8 cellular contexts compared by ENCODE assay signal in the genomic region with DNA sequence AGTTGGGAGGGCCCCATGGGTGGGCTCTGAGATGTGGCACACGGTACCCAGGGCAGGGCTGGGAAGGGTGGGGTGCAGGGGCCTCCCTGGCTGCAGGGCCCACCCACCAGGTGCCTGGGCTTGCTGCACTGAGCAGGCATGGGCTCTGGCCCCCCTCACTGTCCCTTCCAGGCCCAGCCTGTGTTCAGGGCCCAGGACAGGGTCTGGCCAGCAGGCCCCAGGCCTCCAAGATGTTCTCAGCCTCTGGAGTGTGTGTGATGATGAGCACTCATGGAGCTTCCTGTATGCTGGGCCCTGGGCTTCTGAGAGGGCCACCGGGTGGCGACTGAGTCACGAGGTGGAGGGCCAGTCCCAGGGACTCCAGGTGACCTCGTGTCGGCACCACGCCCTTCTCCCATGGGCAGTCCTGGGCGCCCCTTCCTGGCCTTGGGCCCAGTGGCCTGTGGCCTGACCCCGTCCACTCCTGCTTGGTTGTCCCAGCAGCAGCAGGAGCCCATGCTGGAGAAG. TPM values are rescaled to one million over a fixed set of nuclear protein-coding genes. Genes with fewer than 3 reads are reported as not detected.
DNase-seq lines count a peak whose midpoint lies in the region; ATAC-seq and TF ChIP-seq lines count a peak whose summit lies in the region.

No MANE protein-coding gene starts in this region.

- H3K36me3 ChIP-seq in smooth muscle cell (ENCODE audit: low read depth), result no peaks in the 10 kb centered on the region

- peak overlapping the region; percentile 88 for H3K4me2 ChIP-seq in smooth muscle cell

- TF ChIP-seq CTCF in AG04449 (IDR thresholded peaks at IDR 0.05; ENCODE audit: insufficient read depth, low read length, missing control alignments) (no peak), VCaP (conservative IDR thresholded peaks at IDR 0.05) (no peak), foreskin fibroblast (IDR thresholded peaks at IDR 0.05; ENCODE audit: low read depth, low read length) (no peak), smooth muscle cell (IDR thresholded peaks at IDR 0.05; ENCODE audit: borderline replicate concordance, insufficient read depth, poor library complexity, severe bottlenecking) (no peak)

- peak overlapping the region; percentile 55 for H3K4me3 ChIP-seq in AG04449 (ENCODE audit: low read depth, low read length)
- peak overlapping the region; percentile 55 to 60 for H3K4me3 ChIP-seq in foreskin fibroblast (ENCODE audit: low read depth in 1 of 2, low read length in 2 of 2)
- H3K4me3 ChIP-seq in smooth muscle cell, result peak overlapping the region; percentile 61

- H2AFZ ChIP-seq in smooth muscle cell (ENCODE audit: low read depth), result no peak overlapping the region

- H3F3A ChIP-seq in smooth muscle cell (ENCODE audit: low read depth), result no peaks in the 10 kb centered on the region

- peak overlapping the region; percentile 43 for H3K9ac ChIP-seq in smooth muscle cell (ENCODE audit: low read depth)

- 78% methylated on average over 8 of the region's 9 CpGs for WGBS in smooth muscle cell (ENCODE audit: low lambda C conversion rate)

- CTCF ChIA-PET in AG04449 (lab: Yijun Ruan, JAX), result interaction anchor here (2.1 kb wide), 1 partner anchor 50 kb away, joined by 6 read pairs; no protein-coding TSS in a partner anchor

- H4K20me1 ChIP-seq in smooth muscle cell (ENCODE audit: low read depth), result no peaks in the 10 kb centered on the region

- POLR2A ChIA-PET in AG04449 (lab: Yijun Ruan, JAX), result no interaction called here

- H3K4me1 ChIP-seq in smooth muscle cell (ENCODE audit: low read depth), result peaks cover 40% of the 10 kb centered on the region

- H3K27me3 ChIP-seq in smooth muscle cell (ENCODE audit: low read depth), result no peaks in the 10 kb centered on the region

- DNase-seq in AG04449 (ENCODE audit: low read depth, low spot score) (no peak), foreskin fibroblast (peak in 1 of 2 donors; percentile 37), smooth muscle cell (lab: John Stamatoyannopoulos, UW; ENCODE audit: unreplicated experiment) (no peak), NCI-H2029 treated with DMSO at 0.1 percent for 48 hours (lab: John Stamatoyannopoulos, UW) (no peak), NOMO-1 treated with DMSO at 0.1 percent for 48 hours (lab: John Stamatoyannopoulos, UW; ENCODE audit: unreplicated experiment) (no peak), GM19240 (ENCODE audit: insufficient read length, low spot score) (no peak)

- ATAC-seq in GM21737 (IDR thresholded peaks at IDR 0.05; ENCODE audit: unreplicated experiment), result peak; percentile 31

- H3K9me3 ChIP-seq in smooth muscle cell (replicated peaks; ENCODE audit: low read depth), result no peaks in the 10 kb centered on the region

- H3K27ac ChIP-seq in VCaP (peak overlapping the region; percentile 13; the same call in 1 of the 2 replicates), smooth muscle cell (ENCODE audit: low read depth) (no peak overlapping the region)

- H3K79me2 ChIP-seq in smooth muscle cell (ENCODE audit: low read depth), result no peaks in the 10 kb centered on the region

RNA-seq across cellular contexts. Expression of gene CCDC188, which starts 55.9 kb away (rescaled TPM):
- total RNA-seq in smooth muscle cell, result not detected in 2 replicates
- polyA plus RNA-seq in smooth muscle cell, result not detected in 2 replicates
